Comparison of ENCODE assay signal across 31 cellular contexts in genomic region chrX:57132046-57132445, GRCh38. TPM values are rescaled to one million over a fixed set of nuclear protein-coding genes. Genes with fewer than 3 reads are reported as not detected.
"Had no signal": no experiment of that assay in that cellular context is flagged by ENCODE, and none has a peak within 500 bp of the region (broad histone marks: within the 10 kb centered on the region; RNA-seq: fewer than 3 reads in every experiment).

No MANE protein-coding gene starts in this region.

- H3K27me3 Mint-ChIP-seq: effector memory CD8-positive, alpha-beta T cell had no signal

- ATAC-seq: effector memory CD8-positive, alpha-beta T cell; esophagus mucosa; foreskin keratinocyte; gastrocnemius medialis; gastroesophageal sphincter; heart left ventricle; heart right ventricle had no signal

- H3K4me3 ChIP-seq: colonic mucosa, coronary artery, dorsolateral prefrontal cortex, esophagus muscularis mucosa, esophagus squamous epithelium, gastrocnemius medialis, gastroesophageal sphincter, heart left ventricle, heart right ventricle had no signal

- FAIRE-seq: colon, endometrium, endothelial cell of umbilical vein, frontal cortex had no signal

- H3K27ac ChIP-seq: colonic mucosa, coronary artery, dorsolateral prefrontal cortex, epithelial cell of prostate, esophagus muscularis mucosa, esophagus squamous epithelium, foreskin keratinocyte, gastrocnemius medialis, gastroesophageal sphincter, heart left ventricle, heart right ventricle had no signal

- H3K27me3 ChIP-seq: colonic mucosa, esophagus muscularis mucosa, esophagus squamous epithelium, foreskin keratinocyte, gastrocnemius medialis, gastroesophageal sphincter, heart left ventricle had no signal

- H3K4me3 Mint-ChIP-seq: dendritic cell treated with granulocyte-macrophage colony-stimulating factor and Interleukin-4, amounts not matched to agents 40 ng/mL and 50 ng/mL, for 4 days; effector memory CD8-positive, alpha-beta T cell; endodermal cell had no signal

- H3K36me3 ChIP-seq: colonic mucosa, esophagus muscularis mucosa, esophagus squamous epithelium, gastrocnemius medialis, gastroesophageal sphincter had no signal

- H3K27ac Mint-ChIP-seq: dendritic cell treated with granulocyte-macrophage colony-stimulating factor and Interleukin-4, amounts not matched to agents 40 ng/mL and 50 ng/mL, for 4 days; effector memory CD8-positive, alpha-beta T cell; endodermal cell had no signal

- H3K9me3 ChIP-seq: colonic mucosa, esophagus muscularis mucosa, esophagus squamous epithelium, gastrocnemius medialis, gastroesophageal sphincter, heart left ventricle, heart right ventricle had no signal

- DNase-seq: colonic mucosa; cortex of kidney; dermis blood vessel endothelial cell; dorsolateral prefrontal cortex; effector CD4-positive, alpha-beta T cell; effector CD8-positive, alpha-beta T cell; effector memory CD4-positive, alpha-beta T cell; effector memory CD8-positive, alpha-beta T cell; endodermal cell; erythroblast; esophagus squamous epithelium; foreskin fibroblast; foreskin keratinocyte; foreskin melanocyte; gastrocnemius medialis; glutamatergic neuron; head of caudate nucleus; heart left ventricle; heart right ventricle had no signal

- H3K4me1 ChIP-seq: colonic mucosa, esophagus muscularis mucosa, foreskin keratinocyte, gastrocnemius medialis, gastroesophageal sphincter, heart left ventricle, heart right ventricle had no signal

- H3K9me3 Mint-ChIP-seq: effector memory CD8-positive, alpha-beta T cell had no signal

RNA-seq across cellular contexts. Expression of gene SPIN2A, which starts 5.2 kb away (rescaled TPM):
- total RNA-seq: epithelial cell of proximal tubule, esophagus mucosa, gastrocnemius medialis, glomerular endothelial cell had no signal
